In genomic region chr6:155333414-155333813, GRCh38 we compare ENCODE assay signal across 11 cellular contexts. TPM values are rescaled to one million over a fixed set of nuclear protein-coding genes. Genes with fewer than 3 reads are reported as not detected.
DNase-seq lines count a peak whose midpoint lies in the region; ATAC-seq lines count a peak whose summit lies in the region.
"Had no signal": no experiment of that assay in that cellular context is flagged by ENCODE, and none has a peak within 500 bp of the region (broad histone marks: within the 10 kb centered on the region; RNA-seq: fewer than 3 reads in every experiment).

No MANE protein-coding gene starts in this region.

- H3K4me3 Mint-ChIP-seq in T-helper 2 cell treated with Interferon-gamma antibody and Interleukin-4, amounts not matched to agents 5 μg/mL and 100 μg/mL, for 36 hours: peak overlapping the region; percentile 11
- H3K4me3 Mint-ChIP-seq in naive thymus-derived CD8-positive, alpha-beta T cell: peak overlapping the region; percentile 5 to 81 (median 40)

- H3K36me3 Mint-ChIP-seq in T-helper 2 cell treated with Interferon-gamma antibody and Interleukin-4, amounts not matched to agents 5 μg/mL and 100 μg/mL, for 36 hours (ENCODE audit: low read depth): peaks cover 4% of the 10 kb centered on the region
- peaks cover 0 to 11% (median 9%) of the 10 kb centered on the region in 3 donors for H3K36me3 Mint-ChIP-seq in naive thymus-derived CD8-positive, alpha-beta T cell

- H3K9me3 Mint-ChIP-seq in T-helper 2 cell treated with Interferon-gamma antibody and Interleukin-4, amounts not matched to agents 5 μg/mL and 100 μg/mL, for 36 hours: peaks cover 18% of the 10 kb centered on the region
- peaks cover 0 to 14% (median 12%) of the 10 kb centered on the region in 9 donors for H3K9me3 Mint-ChIP-seq in naive thymus-derived CD8-positive, alpha-beta T cell

- ATAC-seq in GM21528 (IDR thresholded peaks at IDR 0.05; ENCODE audit: low FRiP score, unreplicated experiment) (peak; percentile 84), HG03460 (IDR thresholded peaks at IDR 0.05; ENCODE audit: unreplicated experiment) (peak; percentile 80)
- peak in 1 of 2 donors; percentile 46 for ATAC-seq in naive thymus-derived CD8-positive, alpha-beta T cell
- ATAC-seq: A549 had no signal

- H3K27ac Mint-ChIP-seq in T-helper 2 cell treated with Interferon-gamma antibody and Interleukin-4, amounts not matched to agents 5 μg/mL and 100 μg/mL, for 36 hours: peak overlapping the region; percentile 50
- H3K27ac Mint-ChIP-seq in naive thymus-derived CD8-positive, alpha-beta T cell: peak overlapping the region; percentile 14 to 79 (median 68)

- peaks cover 15% of the 10 kb centered on the region for H3K4me1 Mint-ChIP-seq in T-helper 2 cell treated with Interferon-gamma antibody and Interleukin-4, amounts not matched to agents 5 μg/mL and 100 μg/mL, for 36 hours (ENCODE audit: low read depth)
- H3K4me1 Mint-ChIP-seq in naive thymus-derived CD8-positive, alpha-beta T cell: peaks cover 15 to 37% (median 27%) of the 10 kb centered on the region in 4 donors

- peak; percentile 22 for DNase-seq in T-helper 2 cell treated with Interferon-gamma antibody and Interleukin-4, amounts not matched to agents 5 μg/mL and 100 μg/mL, for 36 hours (ENCODE audit: low spot score)
- no peak for DNase-seq in T-helper 2 cell
- DNase-seq in naive thymus-derived CD8-positive, alpha-beta T cell: no peak
- DNase-seq in D341Med (ENCODE audit: low spot score): no peak
- DNase-seq in Ammon's horn (ENCODE audit: low spot score): no peak
- DNase-seq in effector CD4-positive, alpha-beta T cell: no peak
- DNase-seq: KG1, RPMI8226 had no signal

- POLR2A ChIA-PET in naive thymus-derived CD8-positive, alpha-beta T cell (lab: Charles Lee): interaction anchor here (0.9 kb wide), 1 partner anchor 1062 kb away, joined by 3 read pairs; no protein-coding TSS in a partner anchor

- H3K27me3 Mint-ChIP-seq in T-helper 2 cell treated with Interferon-gamma antibody and Interleukin-4, amounts not matched to agents 5 μg/mL and 100 μg/mL, for 36 hours (ENCODE audit: low read depth): no peaks in the 10 kb centered on the region
- H3K27me3 Mint-ChIP-seq in naive thymus-derived CD8-positive, alpha-beta T cell: no peaks in the 10 kb centered on the region

RNA-seq across cellular contexts. Expression of gene TFB1M, which starts 19.1 kb away (rescaled TPM):
- total RNA-seq in naive thymus-derived CD8-positive, alpha-beta T cell: 10 to 100 TPM; 32.5 to 34.7 TPM
- polyA plus RNA-seq in naive thymus-derived CD8-positive, alpha-beta T cell: 10 to 100 TPM; 12.8 to 17.8 (median 13.0) TPM
